ENCODE assay signal across 25 cellular contexts in the genomic region with DNA sequence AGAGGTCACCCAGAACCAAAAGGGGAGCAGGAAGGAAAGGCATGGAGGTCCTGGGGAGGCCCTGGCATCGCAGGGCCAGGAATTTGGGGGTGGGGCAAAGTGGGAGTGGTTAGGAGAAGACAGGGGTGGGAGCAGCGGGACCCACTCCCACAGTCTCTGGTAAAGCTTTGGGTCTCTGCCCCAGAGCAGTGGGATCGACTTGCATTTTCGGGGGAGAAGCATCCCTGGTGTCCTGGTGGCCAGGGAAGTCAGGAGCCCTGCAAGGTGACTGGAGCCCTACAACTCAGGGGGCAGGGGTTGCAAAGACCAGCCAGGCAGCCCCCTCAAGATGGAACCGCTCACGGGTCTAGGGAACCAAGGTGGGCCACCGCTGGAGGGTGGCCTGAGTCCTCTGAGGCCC. TPM values are rescaled to one million over a fixed set of nuclear protein-coding genes. Genes with fewer than 3 reads are reported as not detected.
"Had no signal": no experiment of that assay in that cellular context is flagged by ENCODE, and none has a peak within 500 bp of the region (broad histone marks: within the 10 kb centered on the region; RNA-seq: fewer than 3 reads in every experiment).

No MANE protein-coding gene starts in this region.

- ATAC-seq: activated T-cell treated with anti-CD3 and anti-CD28 coated beads, Interleukin-2, amount 50 U/mL, for 4 hours; SK-N-SH treated with all-trans-retinoic acid at 6 μM for 48 hours had no signal

- H3K4me1 ChIP-seq: adrenal gland, Peyer's patch, SJSA1 had no signal

- H3K4me3 ChIP-seq: adrenal gland, Peyer's patch, SJSA1 had no signal

- H3K27ac ChIP-seq: adrenal gland, Peyer's patch, RWPE1, SJSA1 had no signal

- H3K36me3 ChIP-seq: adrenal gland, Peyer's patch, SJSA1 had no signal

- H3K9me3 ChIP-seq: adrenal gland, Peyer's patch, SJSA1 had no signal

- H3K27me3 ChIP-seq: Peyer's patch, SJSA1 had no signal

- DNase-seq: activated B cell treated with CpG ODN at 0.5 μM for 24 hours; activated CD4-positive, alpha-beta memory T cell treated with anti-CD3 and anti-CD28 coated beads for 36 hours; activated CD4-positive, alpha-beta T cell treated with anti-CD3 and anti-CD28 coated beads for 1 hour; activated CD4-positive, alpha-beta T cell treated with anti-CD3 and anti-CD28 coated beads, Interleukin-2, amount 10 ng/mL, durations not matched to agents 24 days and 14 days; activated CD8-positive, alpha-beta memory T cell treated with anti-CD3 and anti-CD28 coated beads for 24 hours; activated gamma-delta T cell treated with Interleukin-2 at 50 U/mL for 16 hours; activated naive CD4-positive, alpha-beta T cell treated with anti-CD3 and anti-CD28 coated beads, Interleukin-2, amount 10 ng/mL, durations not matched to agents 7 days and 5 days; activated naive CD8-positive, alpha-beta T cell treated with anti-CD3 and anti-CD28 coated beads, Interleukin-2, amount 10 ng/mL, durations not matched to agents 7 days and 5 days; activated T-cell treated with anti-CD3 and anti-CD28 coated beads, Interleukin-2, amount 50 U/mL, for 4 hours; adrenal gland; anterior cingulate cortex; caudate nucleus; MM.1S; NCI-H1105 treated with DMSO at 0.1 percent for 48 hours; NCI-H1436 treated with DMSO at 0.1 percent for 48 hours; NCI-H187; NCI-H510A treated with DMSO at 0.1 percent for 48 hours; NK-92 treated with Interleukin-12 subunit alpha and Interleukin-12 subunit beta, amount 100 ng/mL, for 24 hours; SHP77; SW 1271 had no signal

RNA-seq across cellular contexts. Expression of gene GFI1B, which starts 29.9 kb away (rescaled TPM):
- total RNA-seq: activated CD4-positive, alpha-beta memory T cell treated with anti-CD3 and anti-CD28 coated beads for 36 hours; activated CD4-positive, alpha-beta T cell treated with anti-CD3 and anti-CD28 coated beads, Interleukin-2, amount 10 ng/mL, durations not matched to agents 24 days and 14 days; activated naive CD8-positive, alpha-beta T cell treated with anti-CD3 and anti-CD28 coated beads, Interleukin-2, amount 10 ng/mL, durations not matched to agents 7 days and 5 days; T-helper 1 cell treated with Interleukin-12 subunit alpha and Interleukin-12 subunit beta and Interleukin-4 antibody, amounts not matched to agents 30 ng/mL and 1 ng/mL, for 36 hours had no signal
